9 cellular contexts compared by ENCODE assay signal in genomic region chr2:105330681-105331375, GRCh38. TPM values are rescaled to one million over a fixed set of nuclear protein-coding genes. Genes with fewer than 3 reads are reported as not detected.
DNase-seq lines count a peak whose midpoint lies in the region; ATAC-seq and TF ChIP-seq lines count a peak whose summit lies in the region.
"Had no signal": no experiment of that assay in that cellular context is flagged by ENCODE, and none has a peak within 500 bp of the region (broad histone marks: within the 10 kb centered on the region; RNA-seq: fewer than 3 reads in every experiment).

No MANE protein-coding gene starts in this region.

- in situ Hi-C loops in mammary epithelial cell (cut with MboI; ENCODE audit: low sequenced_read_pairs in 2 of 2) = no loop called here

- no peak overlapping the region for H3K9ac ChIP-seq in mammary epithelial cell (ENCODE audit: insufficient read depth, low read length)

- H3F3A ChIP-seq in DOHH2 (ENCODE audit: control insufficient read depth, insufficient read depth) = peaks cover 10% of the 10 kb centered on the region

- intact Hi-C loops in mammary epithelial cell (cut with micrococcal nuclease) = no loop called here
- intact Hi-C loops in Right ventricle myocardium inferior (cut with DNase I) = no loop called here

- no peaks in the 10 kb centered on the region for H3K9me2 ChIP-seq in DOHH2 (replicated peaks; ENCODE audit: control insufficient read depth, low read length)

- H3K36me3 ChIP-seq in DOHH2 (ENCODE audit: control insufficient read depth, low read length) (peaks cover 38% of the 10 kb centered on the region), mammary epithelial cell (ENCODE audit: insufficient read depth, low read length) (peaks cover under 1% of the 10 kb centered on the region), osteoblast (ENCODE audit: insufficient read depth, low read length) (no peaks in the 10 kb centered on the region)

- TF ChIP-seq CTCF in DOHH2 (IDR thresholded peaks at IDR 0.05; ENCODE audit: low read depth, low read length, poor library complexity, severe bottlenecking) (no peak), mammary epithelial cell (conservative IDR thresholded peaks at IDR 0.05 in 1 of 2, IDR thresholded peaks at IDR 0.05 in 1 of 2; ENCODE audit: extremely low read depth in 1 of 2, insufficient read depth in 1 of 2, low read depth in 1 of 2, low read length in 2 of 2) (no peak), osteoblast (IDR thresholded peaks at IDR 0.05; ENCODE audit: extremely low read depth, low read depth, low read length) (no peak)

- ATAC-seq in Right ventricle myocardium inferior (no peak), HG03439 (IDR thresholded peaks at IDR 0.05; ENCODE audit: unreplicated experiment) (no peak)

- peaks cover 31% of the 10 kb centered on the region for H3K4me1 ChIP-seq in DOHH2 (ENCODE audit: control insufficient read depth, low read length)
- H3K4me1 ChIP-seq in mammary epithelial cell (ENCODE audit: insufficient read depth, low read length) = peaks cover 21% of the 10 kb centered on the region
- H3K4me1 ChIP-seq in osteoblast (ENCODE audit: insufficient read depth, low read length) = peaks cover 33% of the 10 kb centered on the region

- H3K27ac ChIP-seq in DOHH2 (ENCODE audit: low read depth, low read length) (no peak overlapping the region), mammary epithelial cell (ENCODE audit: insufficient read depth, low read depth, low read length) (no peak overlapping the region), osteoblast (ENCODE audit: low read depth, low read length) (no peak overlapping the region)

- peak; percentile 46 for DNase-seq in LoVo (ENCODE audit: low spot score)
- no peak for DNase-seq in mammary epithelial cell
- no peak for DNase-seq in osteoblast (ENCODE audit: insufficient read length, low spot score, missing footprints)
- DNase-seq in Right ventricle myocardium inferior (ENCODE audit: missing footprints) = no peak
- no peak for DNase-seq in retina
- no peak for DNase-seq in NCI-H1092 (lab: John Stamatoyannopoulos, UW)
- DNase-seq: brain microvascular endothelial cell had no signal

- TSS peak; percentile 11 for BruUV-seq in mammary epithelial cell (replicated peaks; lab: Mats Ljungman, UMichigan)

- CTCF ChIA-PET in mammary epithelial cell (lab: Charles Lee; ENCODE audit: low non-redundant PET) = interaction anchor here (0.8 kb wide), 1 partner anchor 211 kb away, joined by 40 read pairs; no protein-coding TSS in a partner anchor

- H3K79me2 ChIP-seq in DOHH2 (ENCODE audit: control insufficient read depth, low read length) = peaks cover 50% of the 10 kb centered on the region
- peaks cover 33% of the 10 kb centered on the region for H3K79me2 ChIP-seq in mammary epithelial cell (ENCODE audit: insufficient read depth, low read length)
- H3K79me2 ChIP-seq in osteoblast (ENCODE audit: insufficient read depth, low read length) = peaks cover 42% of the 10 kb centered on the region

- 90% methylated on average over 4 of the region's 4 CpGs for WGBS in mammary epithelial cell (ENCODE audit: low coverage, missing lambda C conversion rate)

- peak overlapping the region; percentile 95 for H3K4me2 ChIP-seq in DOHH2 (ENCODE audit: low read length)
- peak overlapping the region; percentile 85 for H3K4me2 ChIP-seq in mammary epithelial cell (ENCODE audit: insufficient read depth, low read depth, low read length)
- H3K4me2 ChIP-seq in osteoblast (ENCODE audit: insufficient read depth, low read length) = peak overlapping the region; percentile 79

- dilution Hi-C loops in mammary epithelial cell (cut with HindIII; ENCODE audit: low sequenced_read_pairs) = no loop called here

- H4K20me1 ChIP-seq in DOHH2 (ENCODE audit: control insufficient read depth, insufficient read depth, low read depth, low read length) (peaks cover 4% of the 10 kb centered on the region; the same call in 1 of the 2 replicates), mammary epithelial cell (ENCODE audit: insufficient read depth, low read length) (no peaks in the 10 kb centered on the region), osteoblast (ENCODE audit: insufficient read depth, low read length) (peaks cover 3% of the 10 kb centered on the region)

- H3K9me3 ChIP-seq in DOHH2 (ENCODE audit: control insufficient read depth, insufficient read depth, low read length) = no peaks in the 10 kb centered on the region
- no peaks in the 10 kb centered on the region for H3K9me3 ChIP-seq in mammary epithelial cell (replicated peaks; ENCODE audit: insufficient read depth, low read length)
- H3K9me3 ChIP-seq in osteoblast (ENCODE audit: low read depth, low read length) = no peaks in the 10 kb centered on the region

- H3K4me3 ChIP-seq in DOHH2 (ENCODE audit: low read length) = peak overlapping the region; percentile 81
- H3K4me3 ChIP-seq in mammary epithelial cell (replicated peaks in 1 of 3; ENCODE audit: insufficient read depth in 1 of 3, low read depth in 2 of 3, low read length in 3 of 3) = no peak overlapping the region
- no peak overlapping the region for H3K4me3 ChIP-seq in osteoblast (ENCODE audit: insufficient read depth, low read length)

- H2AFZ ChIP-seq in mammary epithelial cell (ENCODE audit: low read depth, low read length) (peak overlapping the region; percentile 2), osteoblast (ENCODE audit: low read length) (no peak overlapping the region)

- H3K27me3 ChIP-seq in DOHH2 (ENCODE audit: control insufficient read depth, low read length) (no peaks in the 10 kb centered on the region), mammary epithelial cell (ENCODE audit: insufficient read depth, low read length) (no peaks in the 10 kb centered on the region), osteoblast (ENCODE audit: insufficient read depth, low read length) (no peaks in the 10 kb centered on the region)
- H3K27me3 ChIP-seq: brain microvascular endothelial cell had no signal

RNA-seq across cellular contexts. Expression of gene TGFBRAP1, which starts 1.3 kb away (rescaled TPM):
- 10 to 100 TPM; 24.6 to 44.8 TPM for total RNA-seq in mammary epithelial cell
- polyA plus RNA-seq in mammary epithelial cell = 9.8 TPM
- 19.2 TPM for polyA minus RNA-seq in mammary epithelial cell
- total RNA-seq in osteoblast = 32.6 and 32.7 TPM in 2 replicates
- total RNA-seq in Right ventricle myocardium inferior = 10.3 TPM

RNA-seq across cellular contexts. Expression of gene C2orf49, which starts 6.5 kb away (rescaled TPM):
- total RNA-seq in mammary epithelial cell (10 to 100 TPM; 16.5 TPM), osteoblast (18.0 and 18.1 TPM in 2 replicates), Right ventricle myocardium inferior (16.7 TPM)
- 8.7 TPM for polyA plus RNA-seq in mammary epithelial cell
- 8.0 TPM for polyA minus RNA-seq in mammary epithelial cell
